In the genomic region with DNA sequence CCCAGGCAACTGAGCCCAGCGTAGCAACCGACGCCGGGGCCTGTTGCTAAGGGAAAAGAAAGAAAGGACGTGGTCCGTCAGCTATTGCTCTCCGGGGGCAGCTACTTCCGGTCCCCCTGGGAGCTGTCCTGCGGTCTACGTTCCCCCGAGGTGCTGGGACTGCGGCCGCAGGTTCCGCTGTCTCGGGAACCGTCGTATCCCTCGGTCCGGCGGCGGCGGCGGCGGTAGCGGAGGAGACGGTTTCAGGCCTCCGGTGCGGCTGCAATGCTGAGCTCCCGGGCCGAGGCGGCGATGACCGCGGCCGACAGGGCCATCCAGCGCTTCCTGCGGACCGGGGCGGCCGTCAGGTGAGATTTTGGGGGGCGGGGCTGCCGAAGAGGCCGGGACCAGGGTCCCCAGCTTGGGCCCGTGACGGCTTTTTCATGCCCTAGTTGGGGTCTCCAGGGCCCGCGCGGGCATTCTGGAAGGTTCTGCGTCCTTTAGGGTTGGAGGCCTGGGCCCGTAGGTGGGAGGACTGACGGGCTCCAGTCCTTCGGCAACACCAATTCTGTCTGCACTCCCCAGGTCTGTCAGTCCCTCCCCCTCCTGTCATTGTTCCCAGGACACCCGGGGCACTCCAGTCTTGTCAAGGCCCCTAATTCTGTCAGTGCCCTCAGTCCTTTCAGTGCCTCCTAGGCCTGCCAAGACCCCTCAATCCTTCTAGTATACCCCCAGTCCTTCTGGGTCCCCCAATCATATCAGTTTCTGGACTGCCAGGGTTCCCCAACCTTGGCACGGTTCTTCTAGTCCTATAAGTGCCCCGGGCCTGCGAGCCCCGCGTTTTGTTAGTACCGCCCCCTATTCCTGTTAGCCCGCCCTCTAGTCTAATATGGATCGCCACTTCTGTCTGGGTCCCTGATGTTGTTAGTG, we compare ENCODE assay signal across 8 cellular contexts. TPM values are rescaled to one million over a fixed set of nuclear protein-coding genes. Genes with fewer than 3 reads are reported as not detected.
A peak's percentile ranks its signal among the peaks of the same experiment; 100 is the strongest.
DNase-seq lines count a peak whose midpoint lies in the region; ATAC-seq and TF ChIP-seq lines count a peak whose summit lies in the region.

A gene with protein sequence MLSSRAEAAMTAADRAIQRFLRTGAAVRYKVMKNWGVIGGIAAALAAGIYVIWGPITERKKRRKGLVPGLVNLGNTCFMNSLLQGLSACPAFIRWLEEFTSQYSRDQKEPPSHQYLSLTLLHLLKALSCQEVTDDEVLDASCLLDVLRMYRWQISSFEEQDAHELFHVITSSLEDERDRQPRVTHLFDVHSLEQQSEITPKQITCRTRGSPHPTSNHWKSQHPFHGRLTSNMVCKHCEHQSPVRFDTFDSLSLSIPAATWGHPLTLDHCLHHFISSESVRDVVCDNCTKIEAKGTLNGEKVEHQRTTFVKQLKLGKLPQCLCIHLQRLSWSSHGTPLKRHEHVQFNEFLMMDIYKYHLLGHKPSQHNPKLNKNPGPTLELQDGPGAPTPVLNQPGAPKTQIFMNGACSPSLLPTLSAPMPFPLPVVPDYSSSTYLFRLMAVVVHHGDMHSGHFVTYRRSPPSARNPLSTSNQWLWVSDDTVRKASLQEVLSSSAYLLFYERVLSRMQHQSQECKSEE (plus strand): TSS at position 162 of the 909 bp plus-strand sequence. CDS start 103 bp downstream, at position 265.

- H3K4me2 ChIP-seq in BLaER1 treated with 17β-estradiol and CSF1 and Interleukin-3, amounts not matched to agents 10 nM and 100 nM: peak within 1 kb of the TSS; percentile 85 to 99 (median 96)

- no peaks in the 10 kb centered on the region for H3K27me3 ChIP-seq in BLaER1 treated with 17β-estradiol and CSF1 and Interleukin-3, amounts not matched to agents 10 nM and 100 nM
- no peaks in the 10 kb centered on the region for H3K27me3 ChIP-seq in liver (ENCODE audit: control insufficient read depth in 4 of 4, insufficient read depth in 4 of 4, low read length in 3 of 4)

- TF ChIP-seq CTCF in liver (IDR thresholded peaks at IDR 0.05; ENCODE audit: low read depth, low read length, missing input control): no peak

- peak; percentile 64 for ATAC-seq in HG03442 (IDR thresholded peaks at IDR 0.05; ENCODE audit: unreplicated experiment)

- DNase-seq in GM19240 (ENCODE audit: insufficient read length, low spot score) (peak; percentile 63), NCI-H526 treated with DMSO at 0.1 percent for 48 hours (lab: John Stamatoyannopoulos, UW) (peak; percentile 87), dermis microvascular lymphatic vessel endothelial cell (ENCODE audit: low read depth in 2 of 2) (peak; percentile 83 to 89)
- DNase-seq in activated CD4-positive, alpha-beta T cell treated with anti-CD3 and anti-CD28 coated beads, Interleukin-2, amount 50 U/mL, for 24 hours (ENCODE audit: low read depth in 1 of 2, low spot score in 1 of 2): peak; percentile 78 to 79
- peak; percentile 79 to 84 for DNase-seq in stimulated activated CD4-positive, alpha-beta T cell treated with anti-CD3 and anti-CD28 coated beads, Interleukin-2, amount 100 ng/mL, for 48 hours

- WGBS in liver: under 1% methylated on average over 61 of the region's 61 CpGs

- peak within 1 kb of the TSS; percentile 86 to 94 (median 91) for H3K9ac ChIP-seq in BLaER1 treated with 17β-estradiol and CSF1 and Interleukin-3, amounts not matched to agents 10 nM and 100 nM
- peak within 1 kb of the TSS; percentile 83 to 98 for H3K9ac ChIP-seq in liver (ENCODE audit: low read depth in 1 of 2, low read length in 2 of 2)

- H3K36me3 ChIP-seq in BLaER1 treated with 17β-estradiol and CSF1 and Interleukin-3, amounts not matched to agents 10 nM and 100 nM: peaks cover 2 to 14% (median 5%) of the 10 kb centered on the region in 11 experiments; a peak in 20 of 22 replicates
- no peaks in the 10 kb centered on the region for H3K36me3 ChIP-seq in liver (ENCODE audit: control insufficient read depth in 4 of 4, insufficient read depth in 3 of 4, low read depth in 1 of 4, low read length in 3 of 4)

- H3K9me3 ChIP-seq in BLaER1 treated with 17β-estradiol and CSF1 and Interleukin-3, amounts not matched to agents 10 nM and 100 nM (replicated peaks in 1 of 11): no peaks in the 10 kb centered on the region
- no peaks in the 10 kb centered on the region for H3K9me3 ChIP-seq in liver (ENCODE audit: control insufficient read depth in 4 of 4, low read length in 3 of 4)

- peak within 1 kb of the TSS; percentile 75 to 86 (median 81) for H3K27ac ChIP-seq in BLaER1 treated with 17β-estradiol and CSF1 and Interleukin-3, amounts not matched to agents 10 nM and 100 nM
- peak within 1 kb of the TSS; percentile 89 to 92 for H3K27ac ChIP-seq in liver (ENCODE audit: low read depth in 1 of 2, low read length in 2 of 2)

- peaks cover 14 to 23% (median 19%) of the 10 kb centered on the region in 10 experiments for H3K4me1 ChIP-seq in BLaER1 treated with 17β-estradiol and CSF1 and Interleukin-3, amounts not matched to agents 10 nM and 100 nM
- peaks cover 2 to 45% (median 29%) of the 10 kb centered on the region in 4 donors for H3K4me1 ChIP-seq in liver (ENCODE audit: control insufficient read depth in 4 of 4, insufficient read depth in 4 of 4, low read length in 3 of 4)

- peak within 1 kb of the TSS; percentile 90 to 100 (median 96) for H3K4me3 ChIP-seq in BLaER1 treated with 17β-estradiol and CSF1 and Interleukin-3, amounts not matched to agents 10 nM and 100 nM
- H3K4me3 ChIP-seq in liver (ENCODE audit: low read depth in 1 of 3, low read length in 3 of 3): peak within 1 kb of the TSS; percentile 90 to 97 (median 96)

- H4K20me1 ChIP-seq in BLaER1 treated with 17β-estradiol and CSF1 and Interleukin-3, amounts not matched to agents 10 nM and 100 nM: no peaks in the 10 kb centered on the region

- peak; percentile 23 to 53 for TF ChIP-seq RAD21 in liver (IDR thresholded peaks at IDR 0.05)

TF ChIP-seq in liver, 16 proteins besides CTCF, POLR2A, EP300 and RAD21:
- TF ChIP-seq SP1 (IDR thresholded peaks at IDR 0.05) (peak; percentile 47), FOXA1 (IDR thresholded peaks at IDR 0.05) (no peak), EGR1 (IDR thresholded peaks at IDR 0.05; ENCODE audit: low read depth in 2 of 2) (no peak), YY1 (IDR thresholded peaks at IDR 0.05) (peak; percentile 24), RXRA (IDR thresholded peaks at IDR 0.05) (peak; percentile 11 to 27), GABPA (IDR thresholded peaks at IDR 0.05 in 1 of 2, conservative IDR thresholded peaks at IDR 0.05 in 1 of 2) (peak; percentile 99), HNF4A (conservative IDR thresholded peaks at IDR 0.05) (peak in 1 of 2 donors; percentile 6)
- TF ChIP-seq, protein P1, sequence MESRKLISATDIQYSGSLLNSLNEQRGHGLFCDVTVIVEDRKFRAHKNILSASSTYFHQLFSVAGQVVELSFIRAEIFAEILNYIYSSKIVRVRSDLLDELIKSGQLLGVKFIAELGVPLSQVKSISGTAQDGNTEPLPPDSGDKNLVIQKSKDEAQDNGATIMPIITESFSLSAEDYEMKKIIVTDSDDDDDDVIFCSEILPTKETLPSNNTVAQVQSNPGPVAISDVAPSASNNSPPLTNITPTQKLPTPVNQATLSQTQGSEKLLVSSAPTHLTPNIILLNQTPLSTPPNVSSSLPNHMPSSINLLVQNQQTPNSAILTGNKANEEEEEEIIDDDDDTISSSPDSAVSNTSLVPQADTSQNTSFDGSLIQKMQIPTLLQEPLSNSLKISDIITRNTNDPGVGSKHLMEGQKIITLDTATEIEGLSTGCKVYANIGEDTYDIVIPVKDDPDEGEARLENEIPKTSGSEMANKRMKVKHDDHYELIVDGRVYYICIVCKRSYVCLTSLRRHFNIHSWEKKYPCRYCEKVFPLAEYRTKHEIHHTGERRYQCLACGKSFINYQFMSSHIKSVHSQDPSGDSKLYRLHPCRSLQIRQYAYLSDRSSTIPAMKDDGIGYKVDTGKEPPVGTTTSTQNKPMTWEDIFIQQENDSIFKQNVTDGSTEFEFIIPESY (IDR thresholded peaks at IDR 0.05): no peak
- TF ChIP-seq, protein P2, sequence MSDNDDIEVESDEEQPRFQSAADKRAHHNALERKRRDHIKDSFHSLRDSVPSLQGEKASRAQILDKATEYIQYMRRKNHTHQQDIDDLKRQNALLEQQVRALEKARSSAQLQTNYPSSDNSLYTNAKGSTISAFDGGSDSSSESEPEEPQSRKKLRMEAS (IDR thresholded peaks at IDR 0.05): peak; percentile 10
- TF ChIP-seq, protein P3, sequence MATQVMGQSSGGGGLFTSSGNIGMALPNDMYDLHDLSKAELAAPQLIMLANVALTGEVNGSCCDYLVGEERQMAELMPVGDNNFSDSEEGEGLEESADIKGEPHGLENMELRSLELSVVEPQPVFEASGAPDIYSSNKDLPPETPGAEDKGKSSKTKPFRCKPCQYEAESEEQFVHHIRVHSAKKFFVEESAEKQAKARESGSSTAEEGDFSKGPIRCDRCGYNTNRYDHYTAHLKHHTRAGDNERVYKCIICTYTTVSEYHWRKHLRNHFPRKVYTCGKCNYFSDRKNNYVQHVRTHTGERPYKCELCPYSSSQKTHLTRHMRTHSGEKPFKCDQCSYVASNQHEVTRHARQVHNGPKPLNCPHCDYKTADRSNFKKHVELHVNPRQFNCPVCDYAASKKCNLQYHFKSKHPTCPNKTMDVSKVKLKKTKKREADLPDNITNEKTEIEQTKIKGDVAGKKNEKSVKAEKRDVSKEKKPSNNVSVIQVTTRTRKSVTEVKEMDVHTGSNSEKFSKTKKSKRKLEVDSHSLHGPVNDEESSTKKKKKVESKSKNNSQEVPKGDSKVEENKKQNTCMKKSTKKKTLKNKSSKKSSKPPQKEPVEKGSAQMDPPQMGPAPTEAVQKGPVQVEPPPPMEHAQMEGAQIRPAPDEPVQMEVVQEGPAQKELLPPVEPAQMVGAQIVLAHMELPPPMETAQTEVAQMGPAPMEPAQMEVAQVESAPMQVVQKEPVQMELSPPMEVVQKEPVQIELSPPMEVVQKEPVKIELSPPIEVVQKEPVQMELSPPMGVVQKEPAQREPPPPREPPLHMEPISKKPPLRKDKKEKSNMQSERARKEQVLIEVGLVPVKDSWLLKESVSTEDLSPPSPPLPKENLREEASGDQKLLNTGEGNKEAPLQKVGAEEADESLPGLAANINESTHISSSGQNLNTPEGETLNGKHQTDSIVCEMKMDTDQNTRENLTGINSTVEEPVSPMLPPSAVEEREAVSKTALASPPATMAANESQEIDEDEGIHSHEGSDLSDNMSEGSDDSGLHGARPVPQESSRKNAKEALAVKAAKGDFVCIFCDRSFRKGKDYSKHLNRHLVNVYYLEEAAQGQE (IDR thresholded peaks at IDR 0.05): peak; percentile 86
TF ChIP-seq in liver: peak in this region for 7.

RNA-seq across cellular contexts. Expression of the gene that starts here (rescaled TPM):
- 5.4 and 6.7 TPM in 2 replicates for total RNA-seq in dermis microvascular lymphatic vessel endothelial cell
- total RNA-seq in liver: 10 to 100 TPM in 1 of 2 donors, 1 to 10 TPM in 1; 6.4 to 12.1 TPM
- polyA plus RNA-seq in liver: 10 to 100 TPM in 1 of 2 donors, 1 to 10 TPM in 1; 7.8 to 11.0 TPM

Comparison
In these comparisons a context has a peak if more than half of its experiments do, and no peak if none do; other contexts are left out.
1. Peak in every context shown above with its lines: DNase-seq, ATAC-seq, H3K4me3 ChIP-seq and H3K27ac ChIP-seq.